ENCODE assay signal across 13 cellular contexts in the genomic region with DNA sequence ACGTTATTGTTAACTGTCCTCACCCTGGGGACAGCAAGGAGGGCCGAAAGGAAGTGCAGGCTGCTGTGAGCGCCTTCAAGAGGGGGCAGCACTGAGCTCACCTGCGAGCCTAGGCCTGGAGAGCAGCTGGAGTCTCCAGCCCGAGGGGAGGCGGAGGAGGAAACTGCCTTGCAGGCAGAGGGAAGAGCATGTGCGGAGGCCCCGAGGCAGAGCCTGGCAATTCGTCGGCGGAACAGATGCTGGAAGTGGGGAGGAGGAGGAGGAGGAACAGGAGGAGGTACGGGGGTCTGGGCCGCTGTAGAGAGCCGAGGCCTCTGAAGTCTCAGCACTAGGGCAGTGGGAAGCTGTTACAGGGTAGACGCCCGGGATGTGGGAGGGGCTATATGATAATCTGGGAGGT. TPM values are rescaled to one million over a fixed set of nuclear protein-coding genes. Genes with fewer than 3 reads are reported as not detected.
DNase-seq lines count a peak whose midpoint lies in the region; ATAC-seq and TF ChIP-seq lines count a peak whose summit lies in the region.
"Had no signal": no experiment of that assay in that cellular context is flagged by ENCODE, and none has a peak within 500 bp of the region (broad histone marks: within the 10 kb centered on the region; RNA-seq: fewer than 3 reads in every experiment).

No MANE protein-coding gene starts in this region.

- H3K36me3 ChIP-seq in neural cell (ENCODE audit: insufficient read depth, low read length) = no peaks in the 10 kb centered on the region
- H3K36me3 ChIP-seq: pancreas, thoracic aorta had no signal

- no peak overlapping the region for H3K4me3 ChIP-seq in neural cell (ENCODE audit: low read length)

- no peak overlapping the region for H2AFZ ChIP-seq in neural cell (ENCODE audit: low read depth, low read length)

- TF ChIP-seq RAD21 in neural cell (conservative IDR thresholded peaks at IDR 0.05) = no peak

- H3K9me3 ChIP-seq in neural cell (ENCODE audit: low read length) = no peaks in the 10 kb centered on the region
- H3K9me3 ChIP-seq: pancreas, thoracic aorta had no signal

- no peak for TF ChIP-seq EP300 in neural cell (conservative IDR thresholded peaks at IDR 0.05; ENCODE audit: poor library complexity, severe bottlenecking)

- H3K4me3 Mint-ChIP-seq in HFFc6 (peak overlapping the region; percentile 42; the same call in 1 of the 2 replicates), chondrocyte (ENCODE audit: unreplicated experiment) (peak overlapping the region; percentile 8)

- H3K9ac ChIP-seq in neural cell (ENCODE audit: low read length) = no peak overlapping the region

- no peaks in the 10 kb centered on the region for H3F3A ChIP-seq in neural cell (ENCODE audit: insufficient read depth, low read length, poor library complexity, severe bottlenecking)

- ATAC-seq in GM21526 (IDR thresholded peaks at IDR 0.05; ENCODE audit: low FRiP score, unreplicated experiment) = no peak

- H3K4me1 Mint-ChIP-seq in HFFc6 (ENCODE audit: low read depth) = peaks cover 19% of the 10 kb centered on the region
- peaks cover 13% of the 10 kb centered on the region for H3K4me1 Mint-ChIP-seq in chondrocyte (ENCODE audit: low read depth)

- TF ChIP-seq CTCF in HFFc6 (IDR thresholded peaks at IDR 0.05) = peak; percentile 35; the same call in 1 of the 2 replicates
- TF ChIP-seq CTCF in chondrocyte (IDR thresholded peaks at IDR 0.05) = no peak
- no peak for TF ChIP-seq CTCF in neural cell (IDR thresholded peaks at IDR 0.05; ENCODE audit: poor library complexity, severe bottlenecking)

- no peaks in the 10 kb centered on the region for H3K9me2 ChIP-seq in neural cell (ENCODE audit: insufficient read depth, low read length)

- H3K27me3 ChIP-seq in neural cell (ENCODE audit: insufficient read depth, low read depth, low read length) = no peaks in the 10 kb centered on the region
- H3K27me3 ChIP-seq: pancreas had no signal

- no peaks in the 10 kb centered on the region for H3K79me2 ChIP-seq in neural cell (replicated peaks; ENCODE audit: insufficient read depth, low read length)

- no peaks in the 10 kb centered on the region for H3K36me3 Mint-ChIP-seq in HFFc6 (ENCODE audit: low read depth)
- H3K36me3 Mint-ChIP-seq in chondrocyte (ENCODE audit: low read depth) = no peaks in the 10 kb centered on the region

- no peaks in the 10 kb centered on the region for H4K20me1 ChIP-seq in neural cell (ENCODE audit: insufficient read depth)

- H3K27me3 Mint-ChIP-seq in HFFc6 (ENCODE audit: insufficient read depth) (peaks cover 21% of the 10 kb centered on the region), chondrocyte (ENCODE audit: low read depth) (peaks cover 10% of the 10 kb centered on the region)

- no peak overlapping the region for H3K4me2 ChIP-seq in neural cell (ENCODE audit: low read length)

- DNase-seq in NCI-H1092 (lab: John Stamatoyannopoulos, UW) (peak; percentile 15), NCI-H1092 treated with DMSO at 0.1 percent for 48 hours (lab: John Stamatoyannopoulos, UW) (no peak), HFFc6 (no peak), chondrocyte (ENCODE audit: low spot score) (no peak), NCI-H2029 treated with DMSO at 0.1 percent for 48 hours (lab: John Stamatoyannopoulos, UW) (no peak), T1000 (lab: John Stamatoyannopoulos, UW) (no peak)
- DNase-seq: 8988T, GM23248, pancreas, SIG-M5 had no signal

- H3K27ac Mint-ChIP-seq in HFFc6 (peak overlapping the region; percentile 25; the same call in 1 of the 2 replicates), chondrocyte (ENCODE audit: unreplicated experiment) (no peak overlapping the region)

- no peaks in the 10 kb centered on the region for H3K9me3 Mint-ChIP-seq in HFFc6
- H3K9me3 Mint-ChIP-seq in chondrocyte (ENCODE audit: low read depth) = no peaks in the 10 kb centered on the region

- peak overlapping the region; percentile 3 for H3K27ac ChIP-seq in neural cell (ENCODE audit: low read length)
- H3K27ac ChIP-seq: GM23248, thoracic aorta had no signal

TF ChIP-seq in neural cell, 6 proteins besides CTCF, POLR2A, EP300 and RAD21:
- no peak for TF ChIP-seq SMC3 (conservative IDR thresholded peaks at IDR 0.05; ENCODE audit: poor library complexity)
- TF ChIP-seq POLR2AphosphoS5 (IDR thresholded peaks at IDR 0.05) = no peak
- TF ChIP-seq EZH2 (IDR thresholded peaks at IDR 0.05; ENCODE audit: borderline replicate concordance, insufficient read depth, low read length, poor library complexity, severe bottlenecking) = no peak
- TF ChIP-seq, protein P1, sequence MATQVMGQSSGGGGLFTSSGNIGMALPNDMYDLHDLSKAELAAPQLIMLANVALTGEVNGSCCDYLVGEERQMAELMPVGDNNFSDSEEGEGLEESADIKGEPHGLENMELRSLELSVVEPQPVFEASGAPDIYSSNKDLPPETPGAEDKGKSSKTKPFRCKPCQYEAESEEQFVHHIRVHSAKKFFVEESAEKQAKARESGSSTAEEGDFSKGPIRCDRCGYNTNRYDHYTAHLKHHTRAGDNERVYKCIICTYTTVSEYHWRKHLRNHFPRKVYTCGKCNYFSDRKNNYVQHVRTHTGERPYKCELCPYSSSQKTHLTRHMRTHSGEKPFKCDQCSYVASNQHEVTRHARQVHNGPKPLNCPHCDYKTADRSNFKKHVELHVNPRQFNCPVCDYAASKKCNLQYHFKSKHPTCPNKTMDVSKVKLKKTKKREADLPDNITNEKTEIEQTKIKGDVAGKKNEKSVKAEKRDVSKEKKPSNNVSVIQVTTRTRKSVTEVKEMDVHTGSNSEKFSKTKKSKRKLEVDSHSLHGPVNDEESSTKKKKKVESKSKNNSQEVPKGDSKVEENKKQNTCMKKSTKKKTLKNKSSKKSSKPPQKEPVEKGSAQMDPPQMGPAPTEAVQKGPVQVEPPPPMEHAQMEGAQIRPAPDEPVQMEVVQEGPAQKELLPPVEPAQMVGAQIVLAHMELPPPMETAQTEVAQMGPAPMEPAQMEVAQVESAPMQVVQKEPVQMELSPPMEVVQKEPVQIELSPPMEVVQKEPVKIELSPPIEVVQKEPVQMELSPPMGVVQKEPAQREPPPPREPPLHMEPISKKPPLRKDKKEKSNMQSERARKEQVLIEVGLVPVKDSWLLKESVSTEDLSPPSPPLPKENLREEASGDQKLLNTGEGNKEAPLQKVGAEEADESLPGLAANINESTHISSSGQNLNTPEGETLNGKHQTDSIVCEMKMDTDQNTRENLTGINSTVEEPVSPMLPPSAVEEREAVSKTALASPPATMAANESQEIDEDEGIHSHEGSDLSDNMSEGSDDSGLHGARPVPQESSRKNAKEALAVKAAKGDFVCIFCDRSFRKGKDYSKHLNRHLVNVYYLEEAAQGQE (IDR thresholded peaks at IDR 0.05; ENCODE audit: borderline replicate concordance) = no peak
- TF ChIP-seq TAF1 (IDR thresholded peaks at IDR 0.05; ENCODE audit: low read depth) = no peak

RNA-seq across cellular contexts. Expression of gene PLCG2, which starts 49.6 kb away (rescaled TPM):
- under 1 TPM; 0.14 to 0.61 (median 0.27) TPM for total RNA-seq in HFFc6 (2021; fragmentation: NEBNext Ultra II Directional; extraction: Animal tissue kit (Norgen Biotek cat#: 25700))
- 0.94 to 1.1 TPM (median 1.1 TPM) in 3 replicates for total RNA-seq in chondrocyte
- 0.08 TPM in 1 of 2 replicates, not detected in the other for polyA plus RNA-seq in neural cell
- 0.12 TPM in 1 of 2 replicates, not detected in the other for polyA minus RNA-seq in neural cell
- total RNA-seq: GM23248 had no signal
